15 cellular contexts compared by ENCODE assay signal in the genomic region with DNA sequence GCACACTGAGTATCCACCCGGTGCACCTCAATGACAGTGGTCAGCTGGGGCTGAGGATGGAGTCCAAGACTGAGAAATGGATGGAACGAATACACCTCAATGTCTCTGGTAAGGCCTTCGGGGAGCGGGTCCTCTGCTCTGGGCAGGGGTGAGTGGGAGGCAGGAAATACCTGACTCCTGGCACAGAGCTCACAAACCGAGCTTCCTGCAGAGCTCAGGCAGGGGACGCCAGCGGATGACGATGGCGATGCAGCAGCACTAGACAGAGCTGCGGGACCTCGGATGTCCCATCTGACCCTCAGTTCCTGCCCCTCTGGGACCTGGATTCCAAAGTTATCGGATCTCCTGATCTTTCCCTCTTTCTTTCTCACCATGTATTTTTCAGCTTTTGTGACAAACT. TPM values are rescaled to one million over a fixed set of nuclear protein-coding genes. Genes with fewer than 3 reads are reported as not detected.
DNase-seq lines count a peak whose midpoint lies in the region; ATAC-seq and TF ChIP-seq lines count a peak whose summit lies in the region.
"Had no signal": no experiment of that assay in that cellular context is flagged by ENCODE, and none has a peak within 500 bp of the region (broad histone marks: within the 10 kb centered on the region; RNA-seq: fewer than 3 reads in every experiment).

No MANE protein-coding gene starts in this region.

- no peaks in the 10 kb centered on the region for H3K9me3 ChIP-seq in CD4-positive, alpha-beta T cell (ENCODE audit: control insufficient read depth, low read length)
- no peaks in the 10 kb centered on the region for H3K9me3 ChIP-seq in Caco-2
- H3K9me3 ChIP-seq: HAP-1 had no signal

- CTCF ChIA-PET in CD4-positive, alpha-beta T cell (lab: Charles Lee) = interaction anchor here (1.4 kb wide), 1 partner anchor 20 kb away, joined by 4 read pairs; no protein-coding TSS in a partner anchor
- CTCF ChIA-PET in Caco-2 (lab: Charles Lee) = no interaction called here

- no peaks in the 10 kb centered on the region for H3K36me3 ChIP-seq in Caco-2 (ENCODE audit: control insufficient read depth, insufficient read depth, low read length)
- H3K36me3 ChIP-seq: HAP-1 had no signal

- no peaks in the 10 kb centered on the region for H3K9me3 Mint-ChIP-seq in CD4-positive, alpha-beta T cell
- no peaks in the 10 kb centered on the region for H3K9me3 Mint-ChIP-seq in T-helper 2 cell treated with Interferon-gamma antibody and Interleukin-4, amounts not matched to agents 5 μg/mL and 100 μg/mL, for 36 hours
- no peaks in the 10 kb centered on the region for H3K9me3 Mint-ChIP-seq in memory B cell
- H3K9me3 Mint-ChIP-seq in Caco-2 (ENCODE audit: unreplicated experiment) = no peaks in the 10 kb centered on the region

- POLR2A ChIA-PET in CD4-positive, alpha-beta T cell (lab: Charles Lee) = no interaction called here
- POLR2A ChIA-PET in Caco-2 (lab: Charles Lee) = no interaction called here

- peak overlapping the region; percentile 98 for H3K4me3 ChIP-seq in GM12875 (ENCODE audit: low read depth, low read length)
- no peak overlapping the region for H3K4me3 ChIP-seq in Caco-2 (ENCODE audit: low read depth, low read length)
- H3K4me3 ChIP-seq: HAP-1 had no signal

- H3K27ac Mint-ChIP-seq in CD4-positive, alpha-beta T cell = no peak overlapping the region
- H3K27ac Mint-ChIP-seq in T-helper 2 cell treated with Interferon-gamma antibody and Interleukin-4, amounts not matched to agents 5 μg/mL and 100 μg/mL, for 36 hours = no peak overlapping the region
- H3K27ac Mint-ChIP-seq in memory B cell (peak overlapping the region; percentile 91), Caco-2 (ENCODE audit: unreplicated experiment) (no peak overlapping the region)

- no peaks in the 10 kb centered on the region for H3K4me1 ChIP-seq in Caco-2
- H3K4me1 ChIP-seq: HAP-1, parathyroid adenoma had no signal

- peaks cover 8% of the 10 kb centered on the region for H3K4me1 Mint-ChIP-seq in CD4-positive, alpha-beta T cell (ENCODE audit: low read depth)
- H3K4me1 Mint-ChIP-seq in T-helper 2 cell treated with Interferon-gamma antibody and Interleukin-4, amounts not matched to agents 5 μg/mL and 100 μg/mL, for 36 hours (ENCODE audit: low read depth) = peaks cover 21% of the 10 kb centered on the region
- H3K4me1 Mint-ChIP-seq in memory B cell (peaks cover 61% of the 10 kb centered on the region), Caco-2 (ENCODE audit: low read depth, unreplicated experiment) (no peaks in the 10 kb centered on the region)

- TF ChIP-seq CTCF in CD4-positive, alpha-beta T cell (IDR thresholded peaks at IDR 0.05) = no peak
- TF ChIP-seq CTCF in GM12875 (IDR thresholded peaks at IDR 0.05; ENCODE audit: borderline replicate concordance, insufficient read depth, low read depth, low read length) (no peak), Caco-2 (IDR thresholded peaks at IDR 0.05; ENCODE audit: insufficient read depth in 1 of 2, low read depth in 1 of 2, low read length in 1 of 2, severe bottlenecking in 1 of 2, unreplicated experiment in 1 of 2) (no peak)

- no TSS peak for BruUV-seq in Caco-2 (replicated peaks; lab: Mats Ljungman, UMichigan)

- H3K27me3 ChIP-seq in CD4-positive, alpha-beta T cell (ENCODE audit: control insufficient read depth, insufficient read depth, low read length) = no peaks in the 10 kb centered on the region
- no peaks in the 10 kb centered on the region for H3K27me3 ChIP-seq in Caco-2 (replicated peaks; ENCODE audit: control insufficient read depth, insufficient read depth, low read length)

- H3K27me3 Mint-ChIP-seq in CD4-positive, alpha-beta T cell = peaks cover 8% of the 10 kb centered on the region
- H3K27me3 Mint-ChIP-seq in T-helper 2 cell treated with Interferon-gamma antibody and Interleukin-4, amounts not matched to agents 5 μg/mL and 100 μg/mL, for 36 hours (ENCODE audit: low read depth) = no peaks in the 10 kb centered on the region
- H3K27me3 Mint-ChIP-seq in memory B cell (no peaks in the 10 kb centered on the region), Caco-2 (ENCODE audit: insufficient read depth, unreplicated experiment) (peaks cover 2% of the 10 kb centered on the region)

- H3K36me3 Mint-ChIP-seq in CD4-positive, alpha-beta T cell (ENCODE audit: low read depth) = no peaks in the 10 kb centered on the region
- H3K36me3 Mint-ChIP-seq in T-helper 2 cell treated with Interferon-gamma antibody and Interleukin-4, amounts not matched to agents 5 μg/mL and 100 μg/mL, for 36 hours (ENCODE audit: low read depth) = no peaks in the 10 kb centered on the region
- H3K36me3 Mint-ChIP-seq in memory B cell = peaks cover 40% of the 10 kb centered on the region
- no peaks in the 10 kb centered on the region for H3K36me3 Mint-ChIP-seq in Caco-2 (ENCODE audit: insufficient read depth, unreplicated experiment)

- H3K4me3 Mint-ChIP-seq in CD4-positive, alpha-beta T cell = no peak overlapping the region
- H3K4me3 Mint-ChIP-seq in T-helper 2 cell treated with Interferon-gamma antibody and Interleukin-4, amounts not matched to agents 5 μg/mL and 100 μg/mL, for 36 hours = no peak overlapping the region
- peak overlapping the region; percentile 99 for H3K4me3 Mint-ChIP-seq in memory B cell
- no peak overlapping the region for H3K4me3 Mint-ChIP-seq in Caco-2 (ENCODE audit: unreplicated experiment)

- peak in 6 of 10 experiments; percentile 19 to 43 (median 26) for DNase-seq in CD4-positive, alpha-beta T cell
- peak; percentile 24 for DNase-seq in T-helper 2 cell treated with Interferon-gamma antibody and Interleukin-4, amounts not matched to agents 5 μg/mL and 100 μg/mL, for 36 hours (ENCODE audit: low spot score)
- no peak for DNase-seq in memory B cell (ENCODE audit: low spot score in 2 of 2)
- DNase-seq in epidermal melanocyte (ENCODE audit: insufficient read length, low spot score) = no peak
- DNase-seq in germinal center (ENCODE audit: low spot score) = no peak
- DNase-seq in Caco-2 = no peak
- DNase-seq: activated gamma-delta T cell treated with Interleukin-2 at 50 U/mL for 16 hours, cerebellar nuclear complex, GF-D8, NCI-H1105 treated with DMSO at 0.1 percent for 48 hours had no signal

- intact Hi-C loops in CD4-positive, alpha-beta T cell (cut with DNase I, micrococcal nuclease) = no loop called here
- intact Hi-C loops in Caco-2 (cut with micrococcal nuclease; ENCODE audit: unreplicated experiment) = no loop called here

- no peak overlapping the region for H3K27ac ChIP-seq in CD4-positive, alpha-beta T cell (ENCODE audit: low read depth, low read length)
- H3K27ac ChIP-seq: parathyroid adenoma had no signal

- peak; percentile 90 for ATAC-seq in CD4-positive, alpha-beta T cell (ENCODE audit: poor library complexity)
- no peak for ATAC-seq in memory B cell (ENCODE audit: low read depth)
- ATAC-seq in HG03469 (IDR thresholded peaks at IDR 0.05; ENCODE audit: unreplicated experiment) = no peak

RNA-seq across cellular contexts. Expression of a gene that starts 3.8 kb away (rescaled TPM):
- under 1 TPM; 0.52 to 0.67 TPM for total RNA-seq in CD4-positive, alpha-beta T cell
- total RNA-seq in Caco-2 (2022) = not detected in 2 replicates
- total RNA-seq: lung microvascular endothelial cell had no signal

RNA-seq across cellular contexts. Expression of a gene that starts 14.9 kb away (rescaled TPM):
- total RNA-seq in CD4-positive, alpha-beta T cell = not detected
- total RNA-seq in Caco-2 (2022) = not detected in 2 replicates
- total RNA-seq: lung microvascular endothelial cell had no signal

RNA-seq across cellular contexts. Expression of a gene that starts 25.4 kb away (rescaled TPM):
- not detected for total RNA-seq in CD4-positive, alpha-beta T cell
- not detected in 2 replicates for total RNA-seq in Caco-2 (2022)

RNA-seq across cellular contexts. Expression of a gene that starts 38.1 kb away (rescaled TPM):
- total RNA-seq in CD4-positive, alpha-beta T cell = under 1 TPM in 1 of 2 experiments, not detected in 1; 0.14 TPM
- total RNA-seq in Caco-2 (2022) = not detected in 2 replicates
- total RNA-seq: lung microvascular endothelial cell had no signal

RNA-seq across cellular contexts. Expression of a gene that starts 40.9 kb away (rescaled TPM):
- not detected for total RNA-seq in CD4-positive, alpha-beta T cell
- total RNA-seq in Caco-2 (2022) = 0.41 TPM in 1 of 2 replicates, not detected in the other
- total RNA-seq: lung microvascular endothelial cell had no signal

Comparison
In these comparisons a context has a peak if more than half of its experiments do, and no peak if none do; other contexts are left out.
1. DNase-seq: peak in CD4-positive, alpha-beta T cell (6 of 10) and T-helper 2 cell treated with Interferon-gamma antibody and Interleukin-4, amounts not matched to agents 5 μg/mL and 100 μg/mL, for 36 hours (single experiment); none in memory B cell (0 of 2), epidermal melanocyte (single experiment), germinal center (single experiment) and Caco-2 (0 of 2).